Comparison of ENCODE assay signal across 23 cellular contexts in the genomic region with DNA sequence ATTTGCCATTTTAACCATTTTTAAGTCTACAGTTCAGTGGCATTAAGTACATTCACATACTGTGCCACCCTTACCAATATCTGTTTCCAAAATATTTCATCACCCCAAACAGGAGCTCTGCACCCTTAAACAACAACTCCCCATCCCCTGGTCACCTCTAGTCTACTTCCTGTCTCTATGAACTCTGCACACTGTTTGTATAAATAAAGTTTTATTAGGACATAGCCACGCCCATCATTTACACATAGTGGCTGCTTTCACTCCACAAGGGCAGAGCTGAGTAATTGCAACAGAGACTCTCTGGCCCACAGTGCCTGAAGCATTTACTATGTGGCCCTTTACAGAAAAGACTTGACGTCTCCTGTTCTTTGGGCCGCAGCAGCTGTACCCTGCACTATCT. TPM values are rescaled to one million over a fixed set of nuclear protein-coding genes. Genes with fewer than 3 reads are reported as not detected.
DNase-seq lines count a peak whose midpoint lies in the region; ATAC-seq and TF ChIP-seq lines count a peak whose summit lies in the region.
"Had no signal": no experiment of that assay in that cellular context is flagged by ENCODE, and none has a peak within 500 bp of the region (broad histone marks: within the 10 kb centered on the region; RNA-seq: fewer than 3 reads in every experiment).

No MANE protein-coding gene starts in this region.

- no peaks in the 10 kb centered on the region for H3K4me1 Mint-ChIP-seq in MCF 10A (ENCODE audit: insufficient read depth, unreplicated experiment)
- H3K4me1 Mint-ChIP-seq in activated T-helper 17 cell treated with anti-CD3 and anti-CD28 coated beads, Interleukin-2, amount 50 U/mL, for 72 hours = peaks cover 8% of the 10 kb centered on the region

- H3K36me3 Mint-ChIP-seq in MCF 10A (ENCODE audit: insufficient read depth, unreplicated experiment) = no peaks in the 10 kb centered on the region
- H3K36me3 Mint-ChIP-seq in activated T-helper 17 cell treated with anti-CD3 and anti-CD28 coated beads, Interleukin-2, amount 50 U/mL, for 72 hours (ENCODE audit: low read depth) = peaks cover 93% of the 10 kb centered on the region

- BruUV-seq in MCF 10A (replicated peaks; lab: Mats Ljungman, UMichigan) = no TSS peak

- H3K36me3 ChIP-seq in breast epithelium (no peaks in the 10 kb centered on the region), body of pancreas (replicated peaks in 1 of 2; ENCODE audit: insufficient read depth in 1 of 2, low read depth in 2 of 2) (no peaks in the 10 kb centered on the region)

- no peaks in the 10 kb centered on the region for H3K9me3 Mint-ChIP-seq in MCF 10A (ENCODE audit: unreplicated experiment)
- no peaks in the 10 kb centered on the region for H3K9me3 Mint-ChIP-seq in activated T-helper 17 cell treated with anti-CD3 and anti-CD28 coated beads, Interleukin-2, amount 50 U/mL, for 72 hours
- H3K9me3 Mint-ChIP-seq: CD4-positive, alpha-beta memory T cell; H9 had no signal

- H3K27me3 Mint-ChIP-seq in MCF 10A (ENCODE audit: insufficient read depth, unreplicated experiment) = no peaks in the 10 kb centered on the region
- H3K27me3 Mint-ChIP-seq in activated T-helper 17 cell treated with anti-CD3 and anti-CD28 coated beads, Interleukin-2, amount 50 U/mL, for 72 hours = no peaks in the 10 kb centered on the region
- H3K27me3 Mint-ChIP-seq: CD4-positive, alpha-beta memory T cell had no signal

- H3K4me3 ChIP-seq in breast epithelium = no peak overlapping the region
- H3K4me3 ChIP-seq in body of pancreas = no peak overlapping the region

- H3K27me3 ChIP-seq in breast epithelium (no peaks in the 10 kb centered on the region), body of pancreas (no peaks in the 10 kb centered on the region)

- H3K27ac ChIP-seq in breast epithelium (no peak overlapping the region), body of pancreas (no peak overlapping the region)

- no peak overlapping the region for H3K4me3 Mint-ChIP-seq in MCF 10A (ENCODE audit: unreplicated experiment)
- H3K4me3 Mint-ChIP-seq in activated T-helper 17 cell treated with anti-CD3 and anti-CD28 coated beads, Interleukin-2, amount 50 U/mL, for 72 hours = no peak overlapping the region
- H3K4me3 Mint-ChIP-seq: CD4-positive, alpha-beta memory T cell; H9 had no signal

- H3K27ac Mint-ChIP-seq in MCF 10A (ENCODE audit: low read depth, unreplicated experiment) = no peak overlapping the region
- H3K27ac Mint-ChIP-seq in activated T-helper 17 cell treated with anti-CD3 and anti-CD28 coated beads, Interleukin-2, amount 50 U/mL, for 72 hours = no peak overlapping the region

- POLR2A ChIA-PET in MCF 10A (lab: Yijun Ruan, JAX) = interaction anchor here (1.5 kb wide), 1 partner anchor 18 kb away, joined by 3 read pairs; no protein-coding TSS in a partner anchor

- intact Hi-C loops in MCF 10A (cut with micrococcal nuclease) = no loop called here
- intact Hi-C loops in breast epithelium (cut with DNase I; ENCODE audit: low total_unique reads) = no loop called here
- intact Hi-C loops in body of pancreas (cut with DNase I) = no loop called here

- no peaks in the 10 kb centered on the region for H3K9me3 ChIP-seq in breast epithelium
- H3K9me3 ChIP-seq in body of pancreas = no peaks in the 10 kb centered on the region

- in situ Hi-C loops in SK-MEL-5 (cut with HindIII; ENCODE audit: low pct_unique_long_range_greater_than_20kb, low sequenced_read_pairs) = no loop called here

- no peak for TF ChIP-seq POLR2A in breast epithelium (IDR thresholded peaks at IDR 0.05)
- TF ChIP-seq POLR2A in body of pancreas (IDR thresholded peaks at IDR 0.05) = no peak

- TF ChIP-seq CTCF in MCF 10A (IDR thresholded peaks at IDR 0.05; ENCODE audit: unreplicated experiment) = no peak
- no peak for TF ChIP-seq CTCF in breast epithelium (IDR thresholded peaks at IDR 0.05)
- TF ChIP-seq CTCF in body of pancreas (IDR thresholded peaks at IDR 0.05) = no peak

- WGBS in body of pancreas, 2 donors = 83% methylated on average over 3 of the region's 3 CpGs

- peak; percentile 32 for DNase-seq in MCF 10A (ENCODE audit: unreplicated experiment)
- DNase-seq in breast epithelium (ENCODE audit: low spot score in 2 of 2) = no peak
- DNase-seq in LoVo (ENCODE audit: low spot score) = peak; percentile 2
- peak; percentile 34 for DNase-seq in SK-MEL-5 (ENCODE audit: low read depth, low spot score)
- no peak for DNase-seq in body of pancreas
- DNase-seq: activated effector memory CD4-positive, alpha-beta T cell treated with anti-CD3 and anti-CD28 coated beads, Interleukin-2, amount 50 U/mL, for 16 hours; amniotic stem cell; CD4-positive, alpha-beta memory T cell; central memory CD4-positive, alpha-beta T cell; H9; left ventricle myocardium superior; NCI-H187 treated with DMSO at 0.1 percent for 48 hours; NCI-H524 treated with DMSO at 0.1 percent for 48 hours; occipital lobe; stimulated activated CD4-positive, alpha-beta T cell treated with anti-CD3 and anti-CD28 coated beads, Interleukin-15, amount 100 ng/mL, for 24 hours; stimulated activated naive CD4-positive, alpha-beta T cell; trophoblast cell had no signal

- H3K4me1 ChIP-seq in breast epithelium = no peaks in the 10 kb centered on the region
- no peaks in the 10 kb centered on the region for H3K4me1 ChIP-seq in body of pancreas

- no peak for ATAC-seq in HG02938 (IDR thresholded peaks at IDR 0.05; ENCODE audit: unreplicated experiment)
- ATAC-seq in activated T-helper 17 cell treated with anti-CD3 and anti-CD28 coated beads, Interleukin-2, amount 50 U/mL, for 72 hours (replicated peaks) = no peak
- no peak for ATAC-seq in body of pancreas
- ATAC-seq in GM18502 (IDR thresholded peaks at IDR 0.05; ENCODE audit: poor library complexity, unreplicated experiment) = no peak
- ATAC-seq: activated CD4-positive, CD25-positive, alpha-beta regulatory T cell treated with anti-CD3 and anti-CD28 coated beads, Interleukin-2, amount 50 U/mL, for 24 hours; esophagus mucosa; left ventricle myocardium superior; SK-N-SH treated with all-trans-retinoic acid at 6 μM for 48 hours had no signal

- CTCF ChIA-PET in MCF 10A (lab: Yijun Ruan, JAX) = no interaction called here

RNA-seq across cellular contexts. Expression of gene KCNAB2, which starts 30.1 kb away (rescaled TPM):
- total RNA-seq in MCF 10A (2022) (11.8 and 13.3 TPM in 2 replicates), breast epithelium (10 to 100 TPM in 1 of 3 donors, 1 to 10 TPM in 2; 6.9 to 19.8 (median 9.8) TPM), body of pancreas (1 to 10 TPM; 4.6 to 7.0 TPM)
- 70.3 and 73.6 TPM in 2 replicates for total RNA-seq in SK-MEL-5 (2014; rRNA removed; shearing (Covaris generic))
- polyA plus RNA-seq in SK-MEL-5 (2015; cell fraction: cytosol; rRNA removed) = 138 and 161 TPM in 2 replicates
- 226 and 289 TPM in 2 replicates for polyA plus RNA-seq in SK-MEL-5 (2015; cell fraction: nucleus; rRNA removed)
- total RNA-seq in activated T-helper 17 cell treated with anti-CD3 and anti-CD28 coated beads, Interleukin-2, amount 50 U/mL, for 72 hours = 100 to 1,000 TPM; 407 to 432 TPM

Comparison
In these comparisons a context has a peak if more than half of its experiments do, and no peak if none do; other contexts are left out.
1. DNase-seq: peak in MCF 10A (single experiment), LoVo (single experiment) and SK-MEL-5 (single experiment); none in breast epithelium (0 of 2) and body of pancreas (0 of 4).